In the genomic region with DNA sequence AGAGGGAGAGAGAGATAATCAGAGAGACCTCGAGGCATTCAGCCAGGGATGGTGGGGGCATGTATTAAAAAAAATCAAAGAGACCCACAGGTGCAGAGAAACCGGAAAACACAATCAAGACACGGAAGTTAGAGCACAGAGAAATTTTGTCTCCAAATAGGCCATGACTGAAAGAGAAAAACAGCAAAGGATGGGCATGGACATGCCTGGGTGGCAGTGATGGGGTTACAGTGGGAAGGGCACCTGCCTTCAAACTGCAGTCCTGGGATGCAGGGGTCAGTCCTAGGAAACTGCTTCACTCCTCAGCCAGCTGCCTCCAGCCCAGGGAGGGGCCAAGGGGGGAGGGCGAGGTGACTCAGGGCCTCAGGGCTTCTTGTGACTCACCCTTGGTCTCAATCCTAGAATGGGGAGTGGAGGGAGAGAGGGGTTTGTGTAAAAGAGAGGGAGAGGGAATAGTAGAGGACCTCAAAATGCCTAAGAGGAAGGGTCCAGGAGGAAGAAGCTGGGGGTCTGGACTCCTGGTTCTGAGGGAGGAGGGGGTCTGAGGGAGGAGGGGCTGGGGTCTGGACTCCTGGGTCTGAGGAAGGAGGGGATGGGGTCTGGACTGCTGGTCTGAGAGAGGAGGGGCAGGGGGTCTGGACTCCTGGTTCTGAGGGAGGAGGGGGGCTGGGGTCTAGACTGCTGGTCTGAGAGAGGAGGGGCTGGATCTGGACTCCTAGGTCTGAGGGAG, we compare ENCODE assay signal across 1 cellular context.
A peak's percentile ranks its signal among the peaks of the same experiment; 100 is the strongest.
TF ChIP-seq lines count a peak whose summit lies in the region.

No MANE protein-coding gene starts in this region.

TF ChIP-seq in HEK293, 187 proteins besides CTCF, POLR2A, EP300 and RAD21 (continued from another document):
- TF ChIP-seq, protein P1, sequence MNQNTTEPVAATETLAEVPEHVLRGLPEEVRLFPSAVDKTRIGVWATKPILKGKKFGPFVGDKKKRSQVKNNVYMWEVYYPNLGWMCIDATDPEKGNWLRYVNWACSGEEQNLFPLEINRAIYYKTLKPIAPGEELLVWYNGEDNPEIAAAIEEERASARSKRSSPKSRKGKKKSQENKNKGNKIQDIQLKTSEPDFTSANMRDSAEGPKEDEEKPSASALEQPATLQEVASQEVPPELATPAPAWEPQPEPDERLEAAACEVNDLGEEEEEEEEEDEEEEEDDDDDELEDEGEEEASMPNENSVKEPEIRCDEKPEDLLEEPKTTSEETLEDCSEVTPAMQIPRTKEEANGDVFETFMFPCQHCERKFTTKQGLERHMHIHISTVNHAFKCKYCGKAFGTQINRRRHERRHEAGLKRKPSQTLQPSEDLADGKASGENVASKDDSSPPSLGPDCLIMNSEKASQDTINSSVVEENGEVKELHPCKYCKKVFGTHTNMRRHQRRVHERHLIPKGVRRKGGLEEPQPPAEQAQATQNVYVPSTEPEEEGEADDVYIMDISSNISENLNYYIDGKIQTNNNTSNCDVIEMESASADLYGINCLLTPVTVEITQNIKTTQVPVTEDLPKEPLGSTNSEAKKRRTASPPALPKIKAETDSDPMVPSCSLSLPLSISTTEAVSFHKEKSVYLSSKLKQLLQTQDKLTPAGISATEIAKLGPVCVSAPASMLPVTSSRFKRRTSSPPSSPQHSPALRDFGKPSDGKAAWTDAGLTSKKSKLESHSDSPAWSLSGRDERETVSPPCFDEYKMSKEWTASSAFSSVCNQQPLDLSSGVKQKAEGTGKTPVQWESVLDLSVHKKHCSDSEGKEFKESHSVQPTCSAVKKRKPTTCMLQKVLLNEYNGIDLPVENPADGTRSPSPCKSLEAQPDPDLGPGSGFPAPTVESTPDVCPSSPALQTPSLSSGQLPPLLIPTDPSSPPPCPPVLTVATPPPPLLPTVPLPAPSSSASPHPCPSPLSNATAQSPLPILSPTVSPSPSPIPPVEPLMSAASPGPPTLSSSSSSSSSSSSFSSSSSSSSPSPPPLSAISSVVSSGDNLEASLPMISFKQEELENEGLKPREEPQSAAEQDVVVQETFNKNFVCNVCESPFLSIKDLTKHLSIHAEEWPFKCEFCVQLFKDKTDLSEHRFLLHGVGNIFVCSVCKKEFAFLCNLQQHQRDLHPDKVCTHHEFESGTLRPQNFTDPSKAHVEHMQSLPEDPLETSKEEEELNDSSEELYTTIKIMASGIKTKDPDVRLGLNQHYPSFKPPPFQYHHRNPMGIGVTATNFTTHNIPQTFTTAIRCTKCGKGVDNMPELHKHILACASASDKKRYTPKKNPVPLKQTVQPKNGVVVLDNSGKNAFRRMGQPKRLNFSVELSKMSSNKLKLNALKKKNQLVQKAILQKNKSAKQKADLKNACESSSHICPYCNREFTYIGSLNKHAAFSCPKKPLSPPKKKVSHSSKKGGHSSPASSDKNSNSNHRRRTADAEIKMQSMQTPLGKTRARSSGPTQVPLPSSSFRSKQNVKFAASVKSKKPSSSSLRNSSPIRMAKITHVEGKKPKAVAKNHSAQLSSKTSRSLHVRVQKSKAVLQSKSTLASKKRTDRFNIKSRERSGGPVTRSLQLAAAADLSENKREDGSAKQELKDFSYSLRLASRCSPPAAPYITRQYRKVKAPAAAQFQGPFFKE (tag by site-specific recombination; IDR thresholded peaks at IDR 0.05; ENCODE audit: borderline replicate concordance) = no peak
- TF ChIP-seq ZNF660 (tag by site-specific recombination; IDR thresholded peaks at IDR 0.05) (no peak; the same call in 1 of the 2 replicates), ZNF24 (tag by site-specific recombination; IDR thresholded peaks at IDR 0.05) (no peak), ZNF549 (tag by site-specific recombination; IDR thresholded peaks at IDR 0.05) (no peak), ZSCAN23 (tag by site-specific recombination; IDR thresholded peaks at IDR 0.05) (no peak), ZNF211 (tag by site-specific recombination; IDR thresholded peaks at IDR 0.05; ENCODE audit: low read depth) (no peak), ZNF626 (tag by site-specific recombination; IDR thresholded peaks at IDR 0.05) (no peak), ZNF48 (tag by site-specific recombination; IDR thresholded peaks at IDR 0.05) (no peak), KLF7 (tag by site-specific recombination; IDR thresholded peaks at IDR 0.05; ENCODE audit: borderline replicate concordance) (no peak), SALL2 (tag by site-specific recombination; IDR thresholded peaks at IDR 0.05; ENCODE audit: borderline replicate concordance) (no peak), ZNF561 (tag by site-specific recombination; IDR thresholded peaks at IDR 0.05; ENCODE audit: borderline replicate concordance) (no peak), ZNF521 (tag by site-specific recombination; IDR thresholded peaks at IDR 0.05) (no peak), SP7 (tag by site-specific recombination; IDR thresholded peaks at IDR 0.05) (peak; percentile 64)
- TF ChIP-seq, protein P2, sequence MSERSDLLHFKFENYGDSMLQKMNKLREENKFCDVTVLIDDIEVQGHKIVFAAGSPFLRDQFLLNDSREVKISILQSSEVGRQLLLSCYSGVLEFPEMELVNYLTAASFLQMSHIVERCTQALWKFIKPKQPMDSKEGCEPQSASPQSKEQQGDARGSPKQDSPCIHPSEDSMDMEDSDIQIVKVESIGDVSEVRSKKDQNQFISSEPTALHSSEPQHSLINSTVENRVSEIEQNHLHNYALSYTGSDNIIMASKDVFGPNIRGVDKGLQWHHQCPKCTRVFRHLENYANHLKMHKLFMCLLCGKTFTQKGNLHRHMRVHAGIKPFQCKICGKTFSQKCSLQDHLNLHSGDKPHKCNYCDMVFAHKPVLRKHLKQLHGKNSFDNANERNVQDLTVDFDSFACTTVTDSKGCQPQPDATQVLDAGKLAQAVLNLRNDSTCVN (tag by site-specific recombination; optimal IDR thresholded peaks at IDR 0.05) = no peak
- TF ChIP-seq, protein P3, sequence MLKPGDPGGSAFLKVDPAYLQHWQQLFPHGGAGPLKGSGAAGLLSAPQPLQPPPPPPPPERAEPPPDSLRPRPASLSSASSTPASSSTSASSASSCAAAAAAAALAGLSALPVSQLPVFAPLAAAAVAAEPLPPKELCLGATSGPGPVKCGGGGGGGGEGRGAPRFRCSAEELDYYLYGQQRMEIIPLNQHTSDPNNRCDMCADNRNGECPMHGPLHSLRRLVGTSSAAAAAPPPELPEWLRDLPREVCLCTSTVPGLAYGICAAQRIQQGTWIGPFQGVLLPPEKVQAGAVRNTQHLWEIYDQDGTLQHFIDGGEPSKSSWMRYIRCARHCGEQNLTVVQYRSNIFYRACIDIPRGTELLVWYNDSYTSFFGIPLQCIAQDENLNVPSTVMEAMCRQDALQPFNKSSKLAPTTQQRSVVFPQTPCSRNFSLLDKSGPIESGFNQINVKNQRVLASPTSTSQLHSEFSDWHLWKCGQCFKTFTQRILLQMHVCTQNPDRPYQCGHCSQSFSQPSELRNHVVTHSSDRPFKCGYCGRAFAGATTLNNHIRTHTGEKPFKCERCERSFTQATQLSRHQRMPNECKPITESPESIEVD (tag by site-specific recombination; IDR thresholded peaks at IDR 0.05) = no peak
